1 cellular context compared by ENCODE assay signal in genomic region chr1:156705918-156706646, GRCh38.
A peak's percentile ranks its signal among the peaks of the same experiment; 100 is the strongest.
TF ChIP-seq lines count a peak whose summit lies in the region.

No MANE protein-coding gene starts in this region.

TF ChIP-seq in K562, 482 proteins besides CTCF, POLR2A, EP300 and RAD21 (continued from another document and continues in another):
- TF ChIP-seq PRDM10 (IDR thresholded peaks at IDR 0.05; ENCODE audit: partially characterized antibody) (no peak), SRSF7 (optimal IDR thresholded peaks at IDR 0.05; ENCODE audit: low read depth, low read length) (no peak), RBM39 (optimal IDR thresholded peaks at IDR 0.05; ENCODE audit: low read depth, low read length) (peak; percentile 43), CEBPB (tag; IDR thresholded peaks at IDR 0.05) (no peak), SAP30 (IDR thresholded peaks at IDR 0.05; ENCODE audit: borderline replicate concordance, insufficient read depth, low read depth, low read length, poor library complexity, severe bottlenecking) (no peak), RB1 (IDR thresholded peaks at IDR 0.05; ENCODE audit: low read depth) (peak; percentile 71; the same call in 1 of the 2 replicates), SNIP1 (IDR thresholded peaks at IDR 0.05; ENCODE audit: low read depth) (no peak), FOXO4 (CRISPR knock-in tag; IDR thresholded peaks at IDR 0.05) (no peak), BRD9 (IDR thresholded peaks at IDR 0.05; ENCODE audit: low read depth, partially characterized antibody) (peak; percentile 96), CCAR2 (IDR thresholded peaks at IDR 0.05; ENCODE audit: low read depth, low read length) (no peak), DDX20 (tag; IDR thresholded peaks at IDR 0.05; ENCODE audit: low read depth) (no peak), FOXP4 (CRISPR knock-in tag; IDR thresholded peaks at IDR 0.05; ENCODE audit: borderline replicate concordance) (no peak), ETS1 (conservative IDR thresholded peaks at IDR 0.05; ENCODE audit: control insufficient read depth, low read depth, low read length) (no peak), ADNP (tag; IDR thresholded peaks at IDR 0.05) (no peak), CREB5 (CRISPR knock-in tag; IDR thresholded peaks at IDR 0.05) (no peak), FUS (optimal IDR thresholded peaks at IDR 0.05; ENCODE audit: low read depth, low read length) (no peak), SPI1 (IDR thresholded peaks at IDR 0.05; ENCODE audit: borderline replicate concordance, low read depth, low read length) (no peak), ZKSCAN8 (CRISPR knock-in tag; IDR thresholded peaks at IDR 0.05) (no peak), YBX1 (IDR thresholded peaks at IDR 0.05) (no peak), KAT8 (IDR thresholded peaks at IDR 0.05; ENCODE audit: low read depth) (no peak), ZNF778 (CRISPR knock-in tag; IDR thresholded peaks at IDR 0.05) (no peak), PCBP1 (IDR thresholded peaks at IDR 0.05; ENCODE audit: low read depth, low read length, poor library complexity, severe bottlenecking) (no peak), KDM1A (IDR thresholded peaks at IDR 0.05) (no peak), CHD7 (IDR thresholded peaks at IDR 0.05; ENCODE audit: low read depth, low read length) (no peak), PRMT5 (CRISPR knock-in tag; IDR thresholded peaks at IDR 0.05) (no peak), ZBED1 (IDR thresholded peaks at IDR 0.05) (no peak), ATF2 (CRISPR knock-in tag; IDR thresholded peaks at IDR 0.05) (no peak), MEF2D (tag; conservative IDR thresholded peaks at IDR 0.05; ENCODE audit: low read depth) (no peak), EZH2 (IDR thresholded peaks at IDR 0.05; ENCODE audit: borderline replicate concordance, low read depth, low read length) (no peak), ZNF146 (CRISPR knock-in tag; IDR thresholded peaks at IDR 0.05; ENCODE audit: unreplicated experiment) (no peak), SMAD3 (CRISPR knock-in tag; conservative IDR thresholded peaks at IDR 0.05) (no peak), TFAP4 (CRISPR knock-in tag; IDR thresholded peaks at IDR 0.05; ENCODE audit: borderline replicate concordance) (peak; percentile 76), TCFL5 (CRISPR knock-in tag; conservative IDR thresholded peaks at IDR 0.05) (no peak), CC2D1A (IDR thresholded peaks at IDR 0.05) (peak; percentile 97), NR2C1 (IDR thresholded peaks at IDR 0.05) (peak; percentile 68), NR2C1 (tag; IDR thresholded peaks at IDR 0.05) (peak; percentile 71), KAT7 (CRISPR knock-in tag; IDR thresholded peaks at IDR 0.05; ENCODE audit: borderline replicate concordance) (peak; percentile 83; the same call in 1 of the 2 replicates), EGR1 (conservative IDR thresholded peaks at IDR 0.05) (peak; percentile 98), ZNF507 (tag; conservative IDR thresholded peaks at IDR 0.05) (no peak)
